ENCODE assay signal across 8 cellular contexts in the genomic region with DNA sequence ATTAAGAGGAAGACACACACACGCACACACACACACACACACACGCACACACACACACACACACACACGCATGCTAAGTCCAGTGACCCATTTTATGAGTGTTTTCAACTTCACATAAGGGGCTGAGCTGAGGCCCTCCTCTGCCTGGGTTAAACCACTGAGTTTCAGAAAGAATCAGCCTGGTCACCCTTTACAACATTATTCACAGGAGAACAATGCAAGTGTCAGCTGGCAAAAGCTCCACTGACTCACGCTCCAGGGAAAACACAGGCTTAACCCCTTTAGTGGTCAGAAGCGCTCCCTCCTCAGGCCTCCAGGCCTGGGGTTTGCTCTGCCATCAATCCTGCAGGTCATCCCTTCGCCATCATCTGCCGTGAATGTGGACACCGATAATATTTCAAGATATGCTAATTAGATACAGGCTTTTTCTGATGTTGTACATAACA. TPM values are rescaled to one million over a fixed set of nuclear protein-coding genes. Genes with fewer than 3 reads are reported as not detected.
DNase-seq lines count a peak whose midpoint lies in the region; ATAC-seq, FAIRE-seq and TF ChIP-seq lines count a peak whose summit lies in the region.

No MANE protein-coding gene starts in this region.

- H3K36me3 ChIP-seq in trophoblast cell (ENCODE audit: control insufficient read depth in 1 of 2, insufficient read depth in 2 of 2, low read length in 2 of 2) (peaks cover 40 to 49% of the 10 kb centered on the region in 2 experiments), HepG2 (replicated peaks in 1 of 2; ENCODE audit: control insufficient read depth in 1 of 2, insufficient read depth in 2 of 2, low read length in 2 of 2) (peaks cover 2 to 17% of the 10 kb centered on the region in 2 experiments; a peak in 3 of 5 replicates)

- no peak overlapping the region for H2BK120ac ChIP-seq in trophoblast cell (ENCODE audit: insufficient read depth, low read length, poor library complexity)

- TF ChIP-seq EP300 in HepG2 (IDR thresholded peaks at IDR 0.05; ENCODE audit: low read depth in 2 of 2, low read length in 2 of 2) (no peak), HepG2 (CRISPR knock-in tag; IDR thresholded peaks at IDR 0.05; ENCODE audit: borderline replicate concordance) (no peak)

- ATAC-seq in HG02938 (IDR thresholded peaks at IDR 0.05; ENCODE audit: unreplicated experiment) (no peak), HepG2 (no peak), HG03095 (IDR thresholded peaks at IDR 0.05; ENCODE audit: unreplicated experiment) (no peak)

- no peak overlapping the region for H4K8ac ChIP-seq in trophoblast cell (ENCODE audit: low read depth, low read length)

- no peak overlapping the region for H4K91ac ChIP-seq in trophoblast cell (ENCODE audit: low read depth, low read length)

- H3K4me1 ChIP-seq in trophoblast cell (ENCODE audit: control insufficient read depth in 1 of 2, insufficient read depth in 2 of 2, low read length in 2 of 2) (peaks cover 3 to 21% of the 10 kb centered on the region in 2 experiments), HepG2 (ENCODE audit: insufficient read depth, low read length) (no peaks in the 10 kb centered on the region)

- BruUV-seq in HepG2 (replicated peaks; lab: Mats Ljungman, UMichigan), result no TSS peak

- H3K9me3 ChIP-seq in trophoblast cell (ENCODE audit: insufficient read depth, low read depth, low read length) (no peaks in the 10 kb centered on the region), HepG2 (ENCODE audit: low read length) (no peaks in the 10 kb centered on the region)

- POLR2A ChIA-PET in HepG2 (lab: Yijun Ruan, JAX), result no interaction called here

- H2BK12ac ChIP-seq in trophoblast cell (ENCODE audit: low read length), result no peak overlapping the region

- no peak for FAIRE-seq in HepG2 (lab: Jason Lieb, UNC)

- intact Hi-C loops in HepG2 (cut with micrococcal nuclease; ENCODE audit: unreplicated experiment), result no loop called here

- peaks cover 6% of the 10 kb centered on the region for H3K79me1 ChIP-seq in trophoblast cell (ENCODE audit: low read length)

- no peak for TF ChIP-seq CTCF in HepG2 (CRISPR knock-in tag; IDR thresholded peaks at IDR 0.05)

- H4K12ac ChIP-seq in trophoblast cell (ENCODE audit: low read depth, low read length), result no peak overlapping the region

- no peaks in the 10 kb centered on the region for H4K20me1 ChIP-seq in HepG2 (ENCODE audit: insufficient read depth, low read length)

- H2BK5ac ChIP-seq in trophoblast cell (ENCODE audit: low read depth, low read length, poor library complexity), result no peak overlapping the region

- H3K9ac ChIP-seq in trophoblast cell (ENCODE audit: low read length) (no peak overlapping the region), HepG2 (ENCODE audit: insufficient read depth, low read depth, low read length) (no peak overlapping the region)

- CTCF ChIA-PET in HepG2 (lab: Yijun Ruan, JAX; ENCODE audit: low intra/inter-chr PET ratio, low total read pairs), result no interaction called here

- in situ Hi-C loops in HepG2 (cut with HindIII; ENCODE audit: extremely low pct_ligation_motif_present, low pct_unique_long_range_greater_than_20kb), result no loop called here

- H3K79me2 ChIP-seq in trophoblast cell (ENCODE audit: control insufficient read depth, insufficient read depth, low read length, poor library complexity) (no peaks in the 10 kb centered on the region), HepG2 (ENCODE audit: insufficient read depth, low read length) (no peaks in the 10 kb centered on the region)

- no peak overlapping the region for H2AFZ ChIP-seq in trophoblast cell (ENCODE audit: insufficient read depth, low read length, poor library complexity)
- H2AFZ ChIP-seq in HepG2 (ENCODE audit: low read length), result no peak overlapping the region

- WGBS in trophoblast cell (ENCODE audit: extremely low coverage, insufficient coverage, insufficient read length), result no CpG with 5 or more reads among the region's 8 CpGs
- 90% methylated on average over 8 of the region's 8 CpGs for WGBS in HepG2 (ENCODE audit: low lambda C conversion rate)

- DNase-seq in C1 segment of cervical spinal cord (lab: John Stamatoyannopoulos, UW) (peak in 9 of 14 donors; percentile 37 to 79 (median 60)), T1000 (lab: John Stamatoyannopoulos, UW) (peak; percentile 80), globus pallidus (ENCODE audit: low spot score) (peak; percentile 88), trophoblast cell (peak; percentile 85 to 90), HepG2 (ENCODE audit: low spot score) (no peak), NCI-H1694 (lab: John Stamatoyannopoulos, UW) (no peak)

- TF ChIP-seq POLR2A in HepG2 (IDR thresholded peaks at IDR 0.05; ENCODE audit: insufficient read depth in 1 of 2, low read depth in 2 of 2, low read length in 2 of 2), result no peak

- no peak overlapping the region for H3K23ac ChIP-seq in trophoblast cell (ENCODE audit: low read length)

- H3K18ac ChIP-seq in trophoblast cell (ENCODE audit: low read length), result no peak overlapping the region

- no peak for TF ChIP-seq RAD21 in HepG2 (CRISPR knock-in tag; IDR thresholded peaks at IDR 0.05)

- H3K4me3 ChIP-seq in trophoblast cell (ENCODE audit: low read depth, low read length), result no peak overlapping the region
- no peak overlapping the region for H3K4me3 ChIP-seq in HepG2 (replicated peaks in 1 of 3; ENCODE audit: insufficient read depth in 1 of 3, low read depth in 2 of 3, low read length in 3 of 3)

- H3K27ac ChIP-seq in trophoblast cell (ENCODE audit: low read depth, low read length), result peak overlapping the region; percentile 26
- H3K27ac ChIP-seq in HepG2 (ENCODE audit: extremely low read length, insufficient read depth, low read length), result no peak overlapping the region

- H3K4ac ChIP-seq in trophoblast cell (ENCODE audit: low read depth, low read length), result no peak overlapping the region

- no peak overlapping the region for H2AK5ac ChIP-seq in trophoblast cell (ENCODE audit: low read length)

- H3K27me3 ChIP-seq in trophoblast cell (ENCODE audit: insufficient read depth, low read length) (no peaks in the 10 kb centered on the region), HepG2 (ENCODE audit: control insufficient read depth in 1 of 2, insufficient read depth in 2 of 2, low read length in 2 of 2) (no peaks in the 10 kb centered on the region; a peak in 1 of 5 replicates)

- H3K14ac ChIP-seq in trophoblast cell (ENCODE audit: low read length), result no peak overlapping the region

- H3K4me2 ChIP-seq in trophoblast cell (ENCODE audit: low read length) (no peak overlapping the region), HepG2 (ENCODE audit: low read depth, low read length) (no peak overlapping the region)

TF ChIP-seq in HepG2, 621 proteins besides CTCF, POLR2A, EP300 and RAD21 (continues in another document):
- TF ChIP-seq GZF1 (CRISPR knock-in tag; IDR thresholded peaks at IDR 0.05) (no peak), ELF1 (CRISPR knock-in tag; IDR thresholded peaks at IDR 0.05) (no peak), DMAP1 (CRISPR knock-in tag; IDR thresholded peaks at IDR 0.05) (no peak)

RNA-seq across cellular contexts. Expression of a gene that starts 46.9 kb away (rescaled TPM):
- polyA plus RNA-seq in trophoblast cell (2013), result 21.5 and 23.3 TPM in 2 replicates
- total RNA-seq in HepG2 (2016; rRNA removed; fragmentation: Illumina TruSeq; extraction: Trizol), result 17.0 and 17.8 TPM in 2 replicates
- total RNA-seq in HepG2 (2016; cell fraction: cytosol; rRNA removed; fragmentation: Illumina TruSeq; extraction: Trizol; ENCODE audit: low read depth), result 1.8 and 2.6 TPM in 2 replicates
- total RNA-seq in HepG2 (2016; cell fraction: insoluble cytoplasmic fraction; rRNA removed; fragmentation: Illumina TruSeq; extraction: Trizol), result 17.4 and 17.6 TPM in 2 replicates
- total RNA-seq in HepG2 (2016; cell fraction: membrane; rRNA removed; fragmentation: Illumina TruSeq; extraction: Trizol), result 3.3 and 3.5 TPM in 2 replicates
- 11.7 and 13.5 TPM in 2 replicates for total RNA-seq in HepG2 (2016; cell fraction: nucleus; rRNA removed; fragmentation: Illumina TruSeq; extraction: Trizol)
- 4.2 and 5.8 TPM in 2 replicates for polyA plus RNA-seq in HepG2 (2011; rRNA removed)
- polyA plus RNA-seq in HepG2 (2011; cell fraction: cytosol; rRNA removed), result 4.2 and 5.6 TPM in 2 replicates
- 14.4 TPM in 2 replicates for polyA plus RNA-seq in HepG2 (2011; cell fraction: nucleus; rRNA removed)
- polyA plus RNA-seq in HepG2 (2012), result 9.4 and 11.1 TPM in 2 replicates
- 0.98 and 1.3 TPM in 2 replicates for polyA plus RNA-seq in HepG2 (2016; cell fraction: cytosol; fragmentation: Illumina TruSeq; extraction: Trizol; ENCODE audit: low read depth)
- polyA plus RNA-seq in HepG2 (2016; cell fraction: insoluble cytoplasmic fraction; fragmentation: Illumina TruSeq; extraction: Trizol; ENCODE audit: low read depth), result 12.5 and 15.9 TPM in 2 replicates
- 1.2 and 1.9 TPM in 2 replicates for polyA plus RNA-seq in HepG2 (2016; cell fraction: membrane; fragmentation: Illumina TruSeq; extraction: Trizol; ENCODE audit: low read depth)
- 12.6 and 13.3 TPM in 2 replicates for polyA plus RNA-seq in HepG2 (2016; cell fraction: nucleus; fragmentation: Illumina TruSeq; extraction: Trizol; ENCODE audit: insufficient read depth, low read depth)
- 3.1 and 10.1 TPM in 2 replicates for polyA minus RNA-seq in HepG2 (2011; rRNA and poly(A)+ RNA removed; ENCODE audit: low replicate concordance)
- 4.0 and 5.3 TPM in 2 replicates for polyA minus RNA-seq in HepG2 (2011; cell fraction: cytosol; rRNA and poly(A)+ RNA removed)
- polyA minus RNA-seq in HepG2 (2011; cell fraction: nucleus; rRNA and poly(A)+ RNA removed), result 8.6 and 9.6 TPM in 2 replicates

RNA-seq across cellular contexts. Expression of a gene that starts 47.0 kb away (rescaled TPM):
- 16.7 and 17.7 TPM in 2 replicates for polyA plus RNA-seq in trophoblast cell (2013)
- total RNA-seq in HepG2 (2016; rRNA removed; fragmentation: Illumina TruSeq; extraction: Trizol), result 6.5 and 8.6 TPM in 2 replicates
- 1.1 TPM in 2 replicates for total RNA-seq in HepG2 (2016; cell fraction: cytosol; rRNA removed; fragmentation: Illumina TruSeq; extraction: Trizol; ENCODE audit: low read depth)
- 5.5 and 9.7 TPM in 2 replicates for total RNA-seq in HepG2 (2016; cell fraction: insoluble cytoplasmic fraction; rRNA removed; fragmentation: Illumina TruSeq; extraction: Trizol)
- total RNA-seq in HepG2 (2016; cell fraction: membrane; rRNA removed; fragmentation: Illumina TruSeq; extraction: Trizol), result 2.7 and 2.8 TPM in 2 replicates
- total RNA-seq in HepG2 (2016; cell fraction: nucleus; rRNA removed; fragmentation: Illumina TruSeq; extraction: Trizol), result 16.9 and 20.1 TPM in 2 replicates
- polyA plus RNA-seq in HepG2 (2011; rRNA removed), result 5.8 and 6.9 TPM in 2 replicates
- 3.1 and 4.4 TPM in 2 replicates for polyA plus RNA-seq in HepG2 (2011; cell fraction: cytosol; rRNA removed)
- polyA plus RNA-seq in HepG2 (2011; cell fraction: nucleus; rRNA removed), result 24.7 and 30.2 TPM in 2 replicates
- 5.0 and 5.9 TPM in 2 replicates for polyA plus RNA-seq in HepG2 (2012)
- polyA plus RNA-seq in HepG2 (2016; cell fraction: cytosol; fragmentation: Illumina TruSeq; extraction: Trizol; ENCODE audit: low read depth), result 0.79 and 1.0 TPM in 2 replicates
- 4.4 and 6.5 TPM in 2 replicates for polyA plus RNA-seq in HepG2 (2016; cell fraction: insoluble cytoplasmic fraction; fragmentation: Illumina TruSeq; extraction: Trizol; ENCODE audit: low read depth)
- polyA plus RNA-seq in HepG2 (2016; cell fraction: membrane; fragmentation: Illumina TruSeq; extraction: Trizol; ENCODE audit: low read depth), result 1.4 TPM in 2 replicates
- 15.4 and 17.7 TPM in 2 replicates for polyA plus RNA-seq in HepG2 (2016; cell fraction: nucleus; fragmentation: Illumina TruSeq; extraction: Trizol; ENCODE audit: insufficient read depth, low read depth)
- polyA minus RNA-seq in HepG2 (2011; rRNA and poly(A)+ RNA removed; ENCODE audit: low replicate concordance), result 15.4 and 22.2 TPM in 2 replicates
- 4.7 and 5.7 TPM in 2 replicates for polyA minus RNA-seq in HepG2 (2011; cell fraction: cytosol; rRNA and poly(A)+ RNA removed)
- polyA minus RNA-seq in HepG2 (2011; cell fraction: nucleus; rRNA and poly(A)+ RNA removed), result 38.8 and 41.1 TPM in 2 replicates

Comparison
In these comparisons a context has a peak if more than half of its experiments do, and no peak if none do; other contexts are left out.
1. DNase-seq: peak in C1 segment of cervical spinal cord (9 of 14), T1000 (single experiment), globus pallidus (single experiment) and trophoblast cell (2 of 2); none in HepG2 (single experiment) and NCI-H1694 (single experiment).